In genomic region chr14:101541063-101541462, GRCh38 we compare ENCODE assay signal across 24 cellular contexts. TPM values are rescaled to one million over a fixed set of nuclear protein-coding genes. Genes with fewer than 3 reads are reported as not detected.
A peak's percentile ranks its signal among the peaks of the same experiment; 100 is the strongest.
DNase-seq lines count a peak whose midpoint lies in the region; ATAC-seq, FAIRE-seq and TF ChIP-seq lines count a peak whose summit lies in the region.
"Had no signal": no experiment of that assay in that cellular context is flagged by ENCODE, and none has a peak within 500 bp of the region (broad histone marks: within the 10 kb centered on the region; RNA-seq: fewer than 3 reads in every experiment).

No MANE protein-coding gene starts in this region.

- H3K18ac ChIP-seq in H1 (ENCODE audit: extremely low read depth, low read length) (no peak overlapping the region), neuronal stem cell (ENCODE audit: low read length) (no peak overlapping the region)

- H3K79me2 ChIP-seq in H1 (ENCODE audit: control insufficient read depth in 1 of 2, insufficient read depth in 2 of 2, low read length in 2 of 2) (no peaks in the 10 kb centered on the region), mammary epithelial cell (ENCODE audit: insufficient read depth, low read length) (no peaks in the 10 kb centered on the region)

- H3K23me2 ChIP-seq in H1 (ENCODE audit: low read depth, low read length) = no peaks in the 10 kb centered on the region

- WGBS in H1 (ENCODE audit: extremely low coverage in 1 of 2, insufficient coverage in 1 of 2, insufficient read length in 1 of 2, insufficient replicate concordance in 2 of 2, low coverage in 1 of 2, low lambda C conversion rate in 2 of 2, missing lambda C conversion rate in 1 of 2), 2 experiments = 90% methylated on average over 11 of the region's 11 CpGs; no CpG with 5 or more reads in 1 of the 2 experiments
- WGBS in neuronal stem cell (ENCODE audit: extremely low coverage in 2 of 2, insufficient read length in 2 of 2, insufficient replicate concordance in 1 of 2), 2 donors = no CpG with 5 or more reads among the region's 11 CpGs
- 89% methylated on average over 7 of the region's 11 CpGs for WGBS in mammary epithelial cell (ENCODE audit: low coverage, missing lambda C conversion rate)

- TF ChIP-seq CTCF in right atrium auricular region (IDR thresholded peaks at IDR 0.05) (no peak), H1 (IDR thresholded peaks at IDR 0.05; ENCODE audit: control extremely low read depth in 1 of 3, insufficient read depth in 1 of 3, low read depth in 1 of 3, low read length in 3 of 3) (no peak), mammary epithelial cell (conservative IDR thresholded peaks at IDR 0.05 in 1 of 2, IDR thresholded peaks at IDR 0.05 in 1 of 2; ENCODE audit: extremely low read depth in 1 of 2, insufficient read depth in 1 of 2, low read depth in 1 of 2, low read length in 2 of 2) (no peak)

- no peak overlapping the region for H3K27ac ChIP-seq in right atrium auricular region
- no peak overlapping the region for H3K27ac ChIP-seq in H1 (ENCODE audit: low read depth, low read length)
- H3K27ac ChIP-seq in neuronal stem cell (replicated peaks; ENCODE audit: low read length) = no peak overlapping the region
- no peak overlapping the region for H3K27ac ChIP-seq in mammary epithelial cell (ENCODE audit: insufficient read depth, low read depth, low read length)
- H3K27ac ChIP-seq: 22Rv1 had no signal

- H2AK5ac ChIP-seq in H1 (ENCODE audit: low read depth, low read length) = no peak overlapping the region
- peak overlapping the region; percentile 20 for H2AK5ac ChIP-seq in neuronal stem cell (ENCODE audit: low read depth, low read length)

- no TSS peak for BruUV-seq in mammary epithelial cell (replicated peaks; lab: Mats Ljungman, UMichigan)

- H4K91ac ChIP-seq in H1 (replicated peaks; ENCODE audit: insufficient read length, low read length) (no peak overlapping the region), neuronal stem cell (ENCODE audit: low read depth, low read length, poor library complexity) (no peak overlapping the region)

- no peak overlapping the region for H3K4me3 ChIP-seq in right atrium auricular region
- no peak overlapping the region for H3K4me3 ChIP-seq in H1 (ENCODE audit: extremely low read depth in 1 of 4, insufficient read depth in 2 of 4, low read depth in 3 of 4, low read length in 4 of 4)
- no peak overlapping the region for H3K4me3 ChIP-seq in neuronal stem cell (ENCODE audit: low read length in 2 of 2)
- H3K4me3 ChIP-seq in mammary epithelial cell (replicated peaks in 1 of 3; ENCODE audit: insufficient read depth in 1 of 3, low read depth in 2 of 3, low read length in 3 of 3) = no peak overlapping the region

- H2AFZ ChIP-seq in H1 (ENCODE audit: low read length) (no peak overlapping the region), neuronal stem cell (ENCODE audit: low read length) (no peak overlapping the region), mammary epithelial cell (ENCODE audit: low read depth, low read length) (no peak overlapping the region)

- intact Hi-C loops in left ventricle myocardium superior (cut with micrococcal nuclease) (no loop called here), mammary epithelial cell (cut with micrococcal nuclease) (no loop called here)

- H3K9me3 ChIP-seq in right atrium auricular region (peaks cover 0 to 5% of the 10 kb centered on the region in 2 donors), H1 (ENCODE audit: insufficient read depth in 2 of 2, low read depth in 1 of 2, low read length in 1 of 2) (no peaks in the 10 kb centered on the region), neuronal stem cell (replicated peaks in 1 of 2; ENCODE audit: control insufficient read depth in 2 of 2, insufficient read depth in 1 of 2, low read depth in 1 of 2, low read length in 2 of 2) (peaks cover 0 to 6% of the 10 kb centered on the region in 2 donors), mammary epithelial cell (replicated peaks; ENCODE audit: insufficient read depth, low read length) (peaks cover 19% of the 10 kb centered on the region)
- H3K9me3 ChIP-seq: BE2C had no signal

- dilution Hi-C loops in mammary epithelial cell (cut with HindIII; ENCODE audit: low sequenced_read_pairs) = no loop called here

- no peak overlapping the region for H3K9ac ChIP-seq in H1 (replicated peaks in 1 of 4; ENCODE audit: extremely low read depth in 1 of 4, low read depth in 3 of 4, low read length in 3 of 4)
- no peak overlapping the region for H3K9ac ChIP-seq in neuronal stem cell (ENCODE audit: low read depth, low read length, poor library complexity)
- no peak overlapping the region for H3K9ac ChIP-seq in mammary epithelial cell (ENCODE audit: insufficient read depth, low read length)

- H3K23ac ChIP-seq in H1 (ENCODE audit: insufficient read length) (no peak overlapping the region), neuronal stem cell (ENCODE audit: low read depth, low read length, poor library complexity) (no peak overlapping the region)

- no peak overlapping the region for H2BK20ac ChIP-seq in H1 (ENCODE audit: low read length)

- H2BK12ac ChIP-seq in H1 (ENCODE audit: low read depth, low read length) = 0 out of 2 replicates have a peak overlapping the region, but pooled peaks have one; percentile 14
- no peak overlapping the region for H2BK12ac ChIP-seq in neuronal stem cell (ENCODE audit: low read length)

- POLR2A ChIA-PET in H1 (lab: Charles Lee; ENCODE audit: partially characterized antibody) = no interaction called here

- H4K20me1 ChIP-seq in H1 (replicated peaks in 1 of 2; ENCODE audit: control insufficient read depth in 1 of 2, insufficient read depth in 2 of 2, low read length in 2 of 2) (no peaks in the 10 kb centered on the region), mammary epithelial cell (ENCODE audit: insufficient read depth, low read length) (no peaks in the 10 kb centered on the region)

- no peak for TF ChIP-seq RAD21 in H1 (IDR thresholded peaks at IDR 0.05 in 1 of 2, conservative IDR thresholded peaks at IDR 0.05 in 1 of 2; ENCODE audit: low read depth in 2 of 2, low read length in 2 of 2)

- H3K36me3 ChIP-seq in right atrium auricular region (no peaks in the 10 kb centered on the region), H1 (ENCODE audit: control insufficient read depth in 2 of 4, insufficient read depth in 4 of 4, low read length in 3 of 4) (no peaks in the 10 kb centered on the region), neuronal stem cell (replicated peaks in 1 of 2; ENCODE audit: control insufficient read depth in 2 of 2, insufficient read depth in 2 of 2, low read length in 2 of 2) (no peaks in the 10 kb centered on the region), mammary epithelial cell (ENCODE audit: insufficient read depth, low read length) (no peaks in the 10 kb centered on the region)
- H3K36me3 ChIP-seq: BE2C had no signal

- no peak for TF ChIP-seq POLR2A in H1 (IDR thresholded peaks at IDR 0.05; ENCODE audit: control extremely low read depth in 1 of 2, low read depth in 2 of 2, low read length in 2 of 2)

- H3K79me1 ChIP-seq in H1 (ENCODE audit: low read depth, low read length) (no peaks in the 10 kb centered on the region), neuronal stem cell (ENCODE audit: low read depth, low read length) (no peaks in the 10 kb centered on the region)

- CTCF ChIA-PET in H1 (lab: Charles Lee; ENCODE audit: partially characterized antibody) (interaction anchor here (0.7 to 1.6 kb wide), 4 partner anchors 19 to 88 kb away, joined by 3 to 4 read pairs (median 4); no protein-coding TSS in a partner anchor), mammary epithelial cell (lab: Charles Lee; ENCODE audit: low non-redundant PET) (no interaction called here)

- H2BK120ac ChIP-seq in H1 (replicated peaks; ENCODE audit: low read depth, low read length) (no peak overlapping the region), neuronal stem cell (ENCODE audit: low read depth, low read length) (no peak overlapping the region)

- peak; percentile 26 for DNase-seq in left ventricle myocardium superior
- DNase-seq in right atrium auricular region (ENCODE audit: low spot score) = no peak
- no peak for DNase-seq in H1 (ENCODE audit: low read depth in 1 of 2, low spot score in 2 of 2)
- DNase-seq in neuronal stem cell (ENCODE audit: low spot score) = no peak
- no peak for DNase-seq in D341Med (ENCODE audit: low spot score)
- DNase-seq in mammary epithelial cell = no peak
- DNase-seq: ACHN; BE2C; C1 segment of cervical spinal cord; CD4-positive, alpha-beta memory T cell; CD4-positive, CD25-positive, alpha-beta regulatory T cell; CD8-positive, alpha-beta memory T cell; COR-L47; DMS79 treated with DMSO at 0.1 percent for 48 hours; GF-D8 had no signal

- no peak overlapping the region for H2BK5ac ChIP-seq in H1 (ENCODE audit: low read depth, low read length)
- peak overlapping the region; percentile 54 for H2BK5ac ChIP-seq in neuronal stem cell (ENCODE audit: low read length)

- H2BK15ac ChIP-seq in H1 (ENCODE audit: low read length) = no peak overlapping the region
- peak overlapping the region; percentile 79 for H2BK15ac ChIP-seq in neuronal stem cell (ENCODE audit: low read length)

- TF ChIP-seq EP300 in H1 (IDR thresholded peaks at IDR 0.05; ENCODE audit: borderline replicate concordance in 1 of 2, low read depth in 2 of 2, low read length in 2 of 2) = no peak

- H3K56ac ChIP-seq in H1 (replicated peaks; ENCODE audit: insufficient read length, low read depth, low read length) = no peak overlapping the region

- H4K5ac ChIP-seq in H1 (ENCODE audit: insufficient read length, low read depth, low read length) = no peak overlapping the region

- no peak overlapping the region for H3K4me2 ChIP-seq in H1 (ENCODE audit: insufficient read depth in 1 of 2, low read depth in 2 of 2, low read length in 2 of 2)
- H3K4me2 ChIP-seq in neuronal stem cell (ENCODE audit: insufficient read depth, low read length, poor library complexity, severe bottlenecking) = no peak overlapping the region
- no peak overlapping the region for H3K4me2 ChIP-seq in mammary epithelial cell (ENCODE audit: insufficient read depth, low read depth, low read length)

- no peak overlapping the region for H3K4ac ChIP-seq in H1 (replicated peaks; ENCODE audit: insufficient read length, low read depth, low read length)
- no peak overlapping the region for H3K4ac ChIP-seq in neuronal stem cell (ENCODE audit: low read length)

- no peak for FAIRE-seq in H1 (lab: Jason Lieb, UNC)
- FAIRE-seq: A204.1, D721Med, G401.6, GM12891, GM19239 had no signal

- H3K4me1 ChIP-seq in right atrium auricular region = no peaks in the 10 kb centered on the region
- no peaks in the 10 kb centered on the region for H3K4me1 ChIP-seq in H1 (replicated peaks in 1 of 4; ENCODE audit: control insufficient read depth in 3 of 4, insufficient read depth in 4 of 4, low read length in 3 of 4)
- peaks cover 0 to 2% of the 10 kb centered on the region in 2 donors for H3K4me1 ChIP-seq in neuronal stem cell (ENCODE audit: control insufficient read depth in 2 of 2, insufficient read depth in 1 of 2, low read depth in 1 of 2, low read length in 2 of 2)
- H3K4me1 ChIP-seq in mammary epithelial cell (ENCODE audit: insufficient read depth, low read length) = no peaks in the 10 kb centered on the region
- H3K4me1 ChIP-seq: BE2C had no signal

- no peaks in the 10 kb centered on the region for H3K27me3 ChIP-seq in right atrium auricular region
- no peaks in the 10 kb centered on the region for H3K27me3 ChIP-seq in H1 (replicated peaks in 1 of 4; ENCODE audit: control insufficient read depth in 3 of 4, extremely low read depth in 1 of 4, insufficient read depth in 3 of 4, low read length in 3 of 4)
- peaks cover 0 to 7% (median 3%) of the 10 kb centered on the region in 3 experiments for H3K27me3 ChIP-seq in neuronal stem cell (ENCODE audit: control insufficient read depth in 3 of 3, insufficient read depth in 3 of 3, low read depth in 1 of 3, low read length in 3 of 3)
- H3K27me3 ChIP-seq in mammary epithelial cell (ENCODE audit: insufficient read depth, low read length) = no peaks in the 10 kb centered on the region
- H3K27me3 ChIP-seq: BE2C had no signal

- H3K14ac ChIP-seq in H1 (ENCODE audit: insufficient read length) (no peak overlapping the region), neuronal stem cell (ENCODE audit: low read length) (no peak overlapping the region)

- ATAC-seq in left ventricle myocardium superior = no peak

- in situ Hi-C loops in mammary epithelial cell (cut with MboI; ENCODE audit: low sequenced_read_pairs in 2 of 2) = no loop called here

- H4K8ac ChIP-seq in H1 (ENCODE audit: extremely low read depth, insufficient read depth, low read length) = no peak overlapping the region
- H4K8ac ChIP-seq in neuronal stem cell (ENCODE audit: low read depth, low read length) = peak overlapping the region; percentile 44

RNA-seq across cellular contexts. Expression of gene DIO3, which starts 20.2 kb away (rescaled TPM):
- total RNA-seq in left ventricle myocardium superior (0.15 TPM), right atrium auricular region (under 1 TPM in 1 of 2 donors, not detected in 1; 0.55 TPM), mammary epithelial cell (not detected)
- 0.19 TPM in 2 replicates for total RNA-seq in H1 (2021; fragmentation: NEBNext Ultra II Directional; extraction: Animal tissue kit (Norgen Biotek cat#: 25700))
- polyA plus RNA-seq in H1 (2011; rRNA removed) (0.17 and 0.33 TPM in 2 replicates), mammary epithelial cell (not detected)
- 0.41 TPM for polyA plus RNA-seq in H1 (2011; cell fraction: cytosol; rRNA removed)
- polyA plus RNA-seq in H1 (2011; cell fraction: nucleus; rRNA removed) = 0.80 TPM
- 0.13 to 0.27 TPM (median 0.20 TPM) in 4 replicates for polyA plus RNA-seq in H1 (2012, experiment 1 of 2)
- polyA plus RNA-seq in H1 (2012, experiment 2 of 2) = 0.29 TPM
- polyA plus RNA-seq in H1 (2013, experiment 1 of 2) = 0.06 TPM
- 0.26 TPM for polyA plus RNA-seq in H1 (2013, experiment 2 of 2)
- 0.46 and 1.3 TPM in 2 replicates for polyA minus RNA-seq in H1 (2011; rRNA and poly(A)+ RNA removed)
- not detected for polyA minus RNA-seq in H1 (2011; cell fraction: cytosol; rRNA and poly(A)+ RNA removed)
- polyA minus RNA-seq in H1 (2011; cell fraction: nucleus; rRNA and poly(A)+ RNA removed) = 7.1 TPM
- polyA plus RNA-seq in neuronal stem cell (2013, experiment 1 of 2) = 8.3 TPM
- polyA plus RNA-seq in neuronal stem cell (2013, experiment 2 of 2) = 7.9 TPM
- polyA minus RNA-seq in mammary epithelial cell = not detected
- total RNA-seq: A673; CD4-positive, alpha-beta memory T cell; CD4-positive, CD25-positive, alpha-beta regulatory T cell; CD8-positive, alpha-beta memory T cell had no signal
- polyA plus RNA-seq: AG04450; CD14-positive monocyte; CD4-positive, alpha-beta memory T cell; CD4-positive, CD25-positive, alpha-beta regulatory T cell; CD8-positive, alpha-beta memory T cell had no signal
